Comparison of ENCODE assay signal across 8 cellular contexts in the genomic region with DNA sequence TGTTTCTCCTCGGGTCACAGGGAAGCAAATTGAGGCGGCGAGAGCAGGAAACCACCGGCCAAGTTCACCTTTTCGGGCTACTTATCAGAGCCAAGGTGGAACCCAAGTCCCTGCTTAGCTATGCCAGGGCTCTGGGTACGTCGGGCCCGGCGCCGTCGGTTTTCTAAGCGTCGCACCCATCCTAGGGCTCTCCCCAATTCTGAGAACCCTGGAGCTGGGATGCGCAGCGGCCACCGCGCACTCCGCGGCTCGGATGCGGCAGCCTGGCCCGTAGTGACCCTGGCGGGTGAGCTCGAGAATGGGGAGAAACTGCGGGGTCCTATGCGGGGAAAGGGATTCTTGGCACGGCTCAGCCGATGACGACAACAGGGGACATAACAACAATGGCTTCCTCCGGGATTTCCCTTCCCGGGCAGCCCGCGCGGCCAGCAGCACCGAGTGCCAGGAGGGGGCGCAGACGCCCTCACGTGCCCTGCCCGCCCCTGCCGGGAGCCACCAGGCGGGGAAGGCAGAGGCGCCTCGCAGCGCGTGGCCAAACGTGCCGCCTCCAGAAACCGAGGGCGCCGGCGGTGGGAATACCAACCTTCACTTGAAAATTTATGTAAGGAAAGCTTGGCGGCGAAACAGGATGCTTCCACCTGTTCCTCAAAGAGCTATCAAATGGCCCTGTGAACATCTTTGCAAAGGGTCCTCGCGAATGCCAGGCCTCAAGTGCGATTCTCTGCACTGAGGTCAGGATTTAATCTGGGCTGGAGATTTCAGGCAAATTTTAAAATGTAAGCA. TPM values are rescaled to one million over a fixed set of nuclear protein-coding genes. Genes with fewer than 3 reads are reported as not detected.
A peak's percentile ranks its signal among the peaks of the same experiment; 100 is the strongest.
DNase-seq lines count a peak whose midpoint lies in the region; ATAC-seq and TF ChIP-seq lines count a peak whose summit lies in the region.

No MANE protein-coding gene starts in this region.

- DNase-seq in DMS79 treated with DMSO at 0.1 percent for 48 hours (lab: John Stamatoyannopoulos, UW) (peak; percentile 66), KBM-7 (peak; percentile 82), SHP77 treated with DMSO at 0.1 percent for 48 hours (lab: John Stamatoyannopoulos, UW) (peak; percentile 61), Right ventricle myocardium inferior (ENCODE audit: missing footprints) (peak; percentile 81), progenitor cell of endocrine pancreas (ENCODE audit: low spot score, unreplicated experiment) (peak; percentile 71), aorta (peak; percentile 68 to 85), lower leg skin (ENCODE audit: low spot score in 2 of 2) (no peak)
- peak; percentile 66 for DNase-seq in activated naive CD4-positive, alpha-beta T cell treated with Interleukin-2 at 50 U/mL for 16 hours

- H3K4me3 Mint-ChIP-seq in progenitor cell of endocrine pancreas (ENCODE audit: low read depth) = peak overlapping the region; percentile 64

- H3K4me1 Mint-ChIP-seq in progenitor cell of endocrine pancreas (ENCODE audit: low read depth) = peaks cover 11% of the 10 kb centered on the region

- H3K27ac ChIP-seq in aorta (ENCODE audit: low read depth in 1 of 2, low read length in 2 of 2) = no peak overlapping the region

- intact Hi-C loops in Right ventricle myocardium inferior (cut with DNase I) = loop anchor here (2.0 to 5.0 kb wide), 2 partner anchors 16 to 37 kb away; no protein-coding TSS in a partner anchor
- intact Hi-C loops in aorta (cut with DNase I) = no loop called here
- intact Hi-C loops in lower leg skin (cut with DNase I; ENCODE audit: low total_unique reads) = no loop called here

- no peaks in the 10 kb centered on the region for H3K27me3 ChIP-seq in aorta (ENCODE audit: control insufficient read depth in 1 of 2, insufficient read depth in 2 of 2, low read length in 1 of 2)

- no peak overlapping the region for H3K4me3 ChIP-seq in aorta (ENCODE audit: low read length in 2 of 2)
- H3K4me3 ChIP-seq in lower leg skin (ENCODE audit: low read depth, poor library complexity, severe bottlenecking) = no peak overlapping the region

- H3K27me3 Mint-ChIP-seq in progenitor cell of endocrine pancreas = peaks cover 41% of the 10 kb centered on the region

- ATAC-seq in Right ventricle myocardium inferior (peak; percentile 75), aorta (ENCODE audit: low FRiP score) (peak; percentile 65)

- 4 to 5% methylated on average over 56 of the region's 56 CpGs for WGBS in aorta, 2 donors
- WGBS in lower leg skin, 2 donors = 4 to 6% methylated on average over 47 to 51 of the region's 56 CpGs

- H3K27ac Mint-ChIP-seq in progenitor cell of endocrine pancreas = peak overlapping the region; percentile 35

- H3K9me3 ChIP-seq in aorta (ENCODE audit: control insufficient read depth, low read length) = no peaks in the 10 kb centered on the region

- H3K4me1 ChIP-seq in aorta (ENCODE audit: control insufficient read depth in 1 of 2, insufficient read depth in 2 of 2, low read length in 2 of 2) = no peaks in the 10 kb centered on the region

- H3K9me3 Mint-ChIP-seq in progenitor cell of endocrine pancreas (ENCODE audit: low read depth) = no peaks in the 10 kb centered on the region

- H3K36me3 ChIP-seq in aorta (ENCODE audit: control insufficient read depth in 1 of 2, insufficient read depth in 2 of 2, low read length in 1 of 2) = no peaks in the 10 kb centered on the region

- TF ChIP-seq POLR2A in lower leg skin (IDR thresholded peaks at IDR 0.05) = no peak

- in situ Hi-C loops in KBM-7 (cut with MboI; ENCODE audit: low pct_unique_long_range_greater_than_20kb, low sequenced_read_pairs) = no loop called here

- H3K36me3 Mint-ChIP-seq in progenitor cell of endocrine pancreas (ENCODE audit: insufficient read depth) = no peaks in the 10 kb centered on the region

- TF ChIP-seq CTCF in progenitor cell of endocrine pancreas (IDR thresholded peaks at IDR 0.05; ENCODE audit: unreplicated experiment) (peak; percentile 74), lower leg skin (IDR thresholded peaks at IDR 0.05) (peak in 1 of 3 donors; percentile 16)

RNA-seq across cellular contexts. Expression of gene SLC30A3, which starts 2.1 kb away (rescaled TPM):
- 10.1 TPM for total RNA-seq in Right ventricle myocardium inferior
- not detected in 2 replicates for total RNA-seq in progenitor cell of endocrine pancreas
- 1 to 10 TPM in 1 of 2 donors, under 1 TPM in 1; 0.78 to 1.8 TPM for total RNA-seq in aorta
- polyA plus RNA-seq in aorta = 10 to 100 TPM in 1 of 2 donors, 1 to 10 TPM in 1; 4.0 to 20.2 TPM
- total RNA-seq in lower leg skin = under 1 TPM in 1 of 4 donors, not detected in 3; 0.15 TPM

RNA-seq across cellular contexts. Expression of gene DNAJC5G, which starts 10.3 kb away (rescaled TPM):
- total RNA-seq in Right ventricle myocardium inferior = 1.9 TPM
- not detected in 2 replicates for total RNA-seq in progenitor cell of endocrine pancreas
- total RNA-seq in aorta = not detected
- 1 to 10 TPM; 2.3 TPM for polyA plus RNA-seq in aorta
- total RNA-seq in lower leg skin = not detected

RNA-seq across cellular contexts. Expression of gene TRIM54, which starts 17.3 kb away (rescaled TPM):
- total RNA-seq in Right ventricle myocardium inferior (282 TPM), progenitor cell of endocrine pancreas (not detected in 2 replicates), aorta (under 1 TPM; 0.18 to 0.39 TPM), lower leg skin (not detected)
- 1 to 10 TPM; 1.4 to 5.0 TPM for polyA plus RNA-seq in aorta

RNA-seq across cellular contexts. Expression of gene UCN, which starts 43.3 kb away (rescaled TPM):
- total RNA-seq in Right ventricle myocardium inferior (0.84 TPM), progenitor cell of endocrine pancreas (2.0 and 2.4 TPM in 2 replicates), aorta (1 to 10 TPM; 1.2 to 2.2 TPM), lower leg skin (1 to 10 TPM in 2 of 4 donors, under 1 TPM in 1, not detected in 1; 0.84 to 8.8 (median 1.3) TPM)
- 1 to 10 TPM in 1 of 2 donors, not detected in 1; 1.3 TPM for polyA plus RNA-seq in aorta

RNA-seq across cellular contexts. Expression of gene CAD, which starts 47.8 kb away (rescaled TPM):
- total RNA-seq in Right ventricle myocardium inferior (9.4 TPM), progenitor cell of endocrine pancreas (59.3 and 59.7 TPM in 2 replicates), aorta (10 to 100 TPM; 19.5 to 29.7 TPM), lower leg skin (10 to 100 TPM in 3 of 4 donors, 1 to 10 TPM in 1; 9.0 to 28.8 (median 17.4) TPM)
- polyA plus RNA-seq in aorta = 10 to 100 TPM in 1 of 2 donors, 1 to 10 TPM in 1; 6.9 to 16.9 TPM

Comparison
In these comparisons a context has a peak if more than half of its experiments do, and no peak if none do; other contexts are left out.
1. DNase-seq: peak in DMS79 treated with DMSO at 0.1 percent for 48 hours (single experiment), KBM-7 (single experiment), SHP77 treated with DMSO at 0.1 percent for 48 hours (single experiment), activated naive CD4-positive, alpha-beta T cell treated with Interleukin-2 at 50 U/mL for 16 hours (single experiment), Right ventricle myocardium inferior (single experiment), progenitor cell of endocrine pancreas (single experiment) and aorta (2 of 2); none in lower leg skin (0 of 2).
2. RNA of gene TRIM54, which starts 17.3 kb away (total RNA-seq): 282 TPM in Right ventricle myocardium inferior (single experiment); 0.18 to 0.39 TPM in aorta, not detected in lower leg skin and not detected in progenitor cell of endocrine pancreas; every median in the first group is over 100 times any median in the second.